ENCODE assay signal across 14 cellular contexts in the genomic region with DNA sequence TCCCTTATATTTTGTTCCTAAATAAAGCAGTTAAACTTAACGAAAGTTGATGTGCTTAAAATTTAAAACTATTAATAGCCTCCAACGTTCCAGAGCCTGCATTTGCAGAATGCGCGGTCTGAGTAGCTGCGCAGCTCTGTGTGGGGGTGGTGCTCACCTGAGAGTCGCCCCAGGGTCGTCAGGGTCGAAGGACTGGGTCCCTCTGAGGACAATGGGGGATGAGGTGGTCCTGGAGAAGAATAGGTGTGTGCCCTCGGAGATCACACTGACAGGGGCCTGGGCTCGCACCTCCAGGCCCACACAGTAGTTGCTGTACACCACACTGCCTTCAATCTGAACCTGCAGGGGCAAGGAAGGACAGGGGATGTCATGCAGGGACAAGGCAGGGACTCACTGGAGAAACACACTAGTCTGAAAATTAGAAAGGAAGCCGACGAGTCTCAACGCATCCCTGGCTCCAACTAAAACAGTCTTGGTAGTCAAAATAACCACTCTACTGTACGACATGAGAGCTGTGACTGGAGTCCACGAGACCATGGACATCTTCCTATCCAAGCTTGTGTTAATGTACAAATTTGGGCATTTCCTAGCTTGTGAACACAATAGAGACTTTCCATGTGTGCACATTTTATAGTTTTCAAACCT.
"Had no signal": no experiment of that assay in that cellular context is flagged by ENCODE, and none has a peak within 500 bp of the region (broad histone marks: within the 10 kb centered on the region; RNA-seq: fewer than 3 reads in every experiment).

No MANE protein-coding gene starts in this region.

- H3K36me3 ChIP-seq: colonic mucosa, right lobe of liver, suprapubic skin, tibial artery had no signal

- H3K9me3 Mint-ChIP-seq: mesothelial cell of epicardium; natural killer cell; stimulated activated effector memory CD8-positive, alpha-beta T cell treated with anti-CD3 and anti-CD28 coated beads, Interleukin-12 subunit alpha, Interleukin-12 subunit beta, amount 100 ng/mL, for 72 hours had no signal

- H3K79me2 ChIP-seq: hepatocyte had no signal

- H3K27ac ChIP-seq: colonic mucosa, hepatocyte, psoas muscle, right lobe of liver, suprapubic skin, tibial artery had no signal

- DNase-seq: colonic mucosa; foreskin melanocyte; head of caudate nucleus; natural killer cell; psoas muscle; retina; right lobe of liver; stimulated activated CD4-positive, alpha-beta T cell treated with anti-CD3 and anti-CD28 coated beads, Interleukin-4, amount 100 ng/mL, for 1 hour; stimulated activated naive CD8-positive, alpha-beta T cell treated with anti-CD3 and anti-CD28 coated beads, Interleukin-15, Interleukin-2, amounts not matched to agents 100 U/mL and 50 U/mL, for 24 hours; tibial artery had no signal

- H3K27me3 ChIP-seq: colonic mucosa, hepatocyte, right lobe of liver, suprapubic skin, tibial artery had no signal

- ATAC-seq: natural killer cell; psoas muscle; right lobe of liver; stimulated activated effector memory CD8-positive, alpha-beta T cell treated with anti-CD3 and anti-CD28 coated beads, Interleukin-12 subunit alpha, Interleukin-12 subunit beta, amount 100 ng/mL, for 72 hours; stimulated activated naive CD8-positive, alpha-beta T cell treated with anti-CD3 and anti-CD28 coated beads, Interleukin-15, Interleukin-2, amounts not matched to agents 100 U/mL and 50 U/mL, for 24 hours had no signal

- H3K4me3 ChIP-seq: colonic mucosa, hepatocyte, psoas muscle, right lobe of liver, suprapubic skin, tibial artery had no signal

- H3K9me3 ChIP-seq: colonic mucosa, psoas muscle, right lobe of liver, suprapubic skin, tibial artery had no signal

- H3K36me3 Mint-ChIP-seq: mesothelial cell of epicardium; natural killer cell; stimulated activated effector memory CD8-positive, alpha-beta T cell treated with anti-CD3 and anti-CD28 coated beads, Interleukin-12 subunit alpha, Interleukin-12 subunit beta, amount 100 ng/mL, for 72 hours had no signal

- H3K4me1 ChIP-seq: colonic mucosa, psoas muscle, right lobe of liver, suprapubic skin, tibial artery had no signal

- H2AFZ ChIP-seq: hepatocyte had no signal

- H3K27ac Mint-ChIP-seq: mesothelial cell of epicardium; natural killer cell; stimulated activated effector memory CD8-positive, alpha-beta T cell treated with anti-CD3 and anti-CD28 coated beads, Interleukin-12 subunit alpha, Interleukin-12 subunit beta, amount 100 ng/mL, for 72 hours had no signal

- H3K4me3 Mint-ChIP-seq: mesothelial cell of epicardium; natural killer cell; stimulated activated effector memory CD8-positive, alpha-beta T cell treated with anti-CD3 and anti-CD28 coated beads, Interleukin-12 subunit alpha, Interleukin-12 subunit beta, amount 100 ng/mL, for 72 hours had no signal

- H3K4me1 Mint-ChIP-seq: mesothelial cell of epicardium; natural killer cell; stimulated activated effector memory CD8-positive, alpha-beta T cell treated with anti-CD3 and anti-CD28 coated beads, Interleukin-12 subunit alpha, Interleukin-12 subunit beta, amount 100 ng/mL, for 72 hours had no signal

- H3K4me2 ChIP-seq: hepatocyte had no signal
